In genomic region chr16:88920618-88921602, GRCh38 we compare ENCODE assay signal across 1 cellular context.
TF ChIP-seq lines count a peak whose summit lies in the region.

No MANE protein-coding gene starts in this region.

TF ChIP-seq in HepG2, 621 proteins besides CTCF, POLR2A, EP300 and RAD21 (continued from another document):
- no peak for TF ChIP-seq TEF (CRISPR knock-in tag; IDR thresholded peaks at IDR 0.05)
- TF ChIP-seq DMTF1 (CRISPR knock-in tag; IDR thresholded peaks at IDR 0.05), result no peak
- TF ChIP-seq REST (IDR thresholded peaks at IDR 0.05; ENCODE audit: borderline replicate concordance in 1 of 2, low read depth in 1 of 2, low read length in 2 of 2), result no peak
- TF ChIP-seq SP4 (CRISPR knock-in tag; IDR thresholded peaks at IDR 0.05), result no peak
- no peak for TF ChIP-seq SMAD3 (CRISPR knock-in tag; IDR thresholded peaks at IDR 0.05)
- no peak for TF ChIP-seq SAP130 (CRISPR knock-in tag; IDR thresholded peaks at IDR 0.05; ENCODE audit: low read depth)
- no peak for TF ChIP-seq ZIK1 (CRISPR knock-in tag; IDR thresholded peaks at IDR 0.05; ENCODE audit: borderline replicate concordance, low read depth)
- TF ChIP-seq RORA (CRISPR knock-in tag; IDR thresholded peaks at IDR 0.05), result no peak
- TF ChIP-seq REXO4 (CRISPR knock-in tag; IDR thresholded peaks at IDR 0.05; ENCODE audit: borderline replicate concordance), result no peak
- no peak for TF ChIP-seq NFYC (CRISPR knock-in tag; IDR thresholded peaks at IDR 0.05)
- no peak for TF ChIP-seq USF2 (IDR thresholded peaks at IDR 0.05; ENCODE audit: low read depth, low read length)
- TF ChIP-seq USF2 (CRISPR knock-in tag; IDR thresholded peaks at IDR 0.05; ENCODE audit: borderline replicate concordance), result no peak
- TF ChIP-seq GLI4 (CRISPR knock-in tag; IDR thresholded peaks at IDR 0.05; ENCODE audit: borderline replicate concordance), result no peak
- TF ChIP-seq ZNF230 (CRISPR knock-in tag; IDR thresholded peaks at IDR 0.05), result no peak
